In the genomic region with DNA sequence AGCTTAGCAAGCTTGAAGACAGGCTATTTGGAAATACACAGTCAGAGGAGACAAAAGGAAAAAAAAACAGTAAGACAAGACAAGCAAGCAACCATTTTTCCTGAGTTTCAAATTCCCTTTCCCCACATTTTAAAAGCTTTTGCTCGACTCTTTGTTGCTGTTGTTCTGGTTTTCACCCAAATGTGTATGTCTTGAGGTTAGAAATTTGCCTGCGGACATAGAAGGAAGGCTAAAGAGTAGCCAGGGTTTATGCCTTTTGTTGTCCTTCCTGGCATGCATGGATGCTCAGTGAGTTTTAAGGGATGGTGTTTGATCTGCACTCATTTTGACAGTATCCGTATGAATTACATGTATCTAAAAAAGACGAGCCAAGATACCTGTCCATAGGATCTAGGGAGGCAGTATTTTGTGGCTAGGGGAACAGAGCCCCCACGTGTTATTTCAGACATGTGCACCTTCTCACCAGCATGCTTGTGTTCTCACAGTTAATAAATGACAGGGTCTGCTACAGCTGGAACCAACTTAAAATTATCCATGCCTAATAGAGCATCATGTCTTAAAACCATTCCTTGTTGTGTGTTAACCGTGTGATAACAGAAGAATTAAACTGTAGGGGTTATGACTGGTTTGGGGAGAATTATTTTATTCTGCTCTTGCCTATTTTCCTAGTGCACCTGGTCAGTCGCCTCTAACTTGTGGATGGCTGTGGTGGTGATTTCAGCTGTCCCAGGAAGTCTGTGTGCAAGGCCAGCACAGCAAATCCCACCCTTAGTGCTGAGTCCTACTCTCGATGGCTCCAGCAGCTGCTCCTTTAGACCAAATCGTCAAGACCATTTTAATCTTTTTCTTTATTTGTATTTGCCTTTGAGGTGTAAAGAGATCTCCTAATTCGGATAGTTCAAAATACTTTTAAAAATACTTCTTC, we compare ENCODE assay signal across 22 cellular contexts. TPM values are rescaled to one million over a fixed set of nuclear protein-coding genes. Genes with fewer than 3 reads are reported as not detected.
"Had no signal": no experiment of that assay in that cellular context is flagged by ENCODE, and none has a peak within 500 bp of the region (broad histone marks: within the 10 kb centered on the region; RNA-seq: fewer than 3 reads in every experiment).

No MANE protein-coding gene starts in this region.

- H3K27ac ChIP-seq: ascending aorta, esophagus squamous epithelium, heart right ventricle, pancreas, tibial artery, WERI-Rb-1 had no signal

- H3K9me3 Mint-ChIP-seq: activated T-cell treated with anti-CD3 and anti-CD28 coated beads, Interleukin-2, amount 50 U/mL, for 72 hours had no signal

- DNase-seq: activated CD4-positive, alpha-beta T cell treated with anti-CD3 and anti-CD28 coated beads for 1 hour; activated CD8-positive, alpha-beta memory T cell treated with anti-CD3 and anti-CD28 coated beads for 24 hours; activated CD8-positive, alpha-beta memory T cell treated with anti-CD3 and anti-CD28 coated beads, Interleukin-2, amount 50 U/mL, for 48 hours; activated effector memory CD4-positive, alpha-beta T cell treated with anti-CD3 and anti-CD28 coated beads, Interleukin-2, amount 50 U/mL, for 16 hours; activated naive CD4-positive, alpha-beta T cell treated with anti-CD3 and anti-CD28 coated beads, Interleukin-2, amount 50 U/mL, for 16 hours; activated T-cell treated with anti-CD3 and anti-CD28 coated beads, Interleukin-2, amount 50 U/mL, for 72 hours; cerebellar nuclear complex; cortex of kidney; effector CD4-positive, alpha-beta T cell; esophagus squamous epithelium; heart right ventricle; left ventricle myocardium superior; naive thymus-derived CD4-positive, alpha-beta T cell; pancreas; stimulated activated CD4-positive, alpha-beta T cell treated with anti-CD3 and anti-CD28 coated beads, Interleukin-12 subunit alpha, Interleukin-12 subunit beta, amount 100 ng/mL, for 4 hours; stimulated activated CD4-positive, alpha-beta T cell treated with anti-CD3 and anti-CD28 coated beads, Interleukin-1b, Interleukin-23, amount 100 ng/mL, for 48 hours; stimulated activated CD8-positive, alpha-beta memory T cell treated with anti-CD3 and anti-CD28 coated beads, Interleukin-4, amount 100 ng/mL, for 48 hours; stimulated activated naive CD4-positive, alpha-beta T cell; tibial artery; WERI-Rb-1 had no signal

- H3K4me1 ChIP-seq: ascending aorta, esophagus squamous epithelium, pancreas had no signal

- H3K36me3 ChIP-seq: ascending aorta, esophagus squamous epithelium, heart right ventricle, pancreas, tibial artery, WERI-Rb-1 had no signal

- H3K4me3 ChIP-seq: ascending aorta, esophagus squamous epithelium, heart right ventricle, pancreas, tibial artery had no signal

- H3K4me1 Mint-ChIP-seq: naive thymus-derived CD4-positive, alpha-beta T cell had no signal

- H3K27ac Mint-ChIP-seq: activated T-cell treated with anti-CD3 and anti-CD28 coated beads, Interleukin-2, amount 50 U/mL, for 72 hours; naive thymus-derived CD4-positive, alpha-beta T cell had no signal

- H3K27me3 ChIP-seq: ascending aorta, pancreas, tibial artery had no signal

- H3K4me3 Mint-ChIP-seq: activated T-cell treated with anti-CD3 and anti-CD28 coated beads, Interleukin-2, amount 50 U/mL, for 72 hours; naive thymus-derived CD4-positive, alpha-beta T cell had no signal

- H3K36me3 Mint-ChIP-seq: naive thymus-derived CD4-positive, alpha-beta T cell had no signal

- FAIRE-seq: pancreas had no signal

- H3K9me3 ChIP-seq: ascending aorta, esophagus squamous epithelium, heart right ventricle, pancreas, tibial artery had no signal

- ATAC-seq: activated T-cell treated with anti-CD3 and anti-CD28 coated beads, Interleukin-2, amount 50 U/mL, for 72 hours; heart right ventricle; left ventricle myocardium superior; naive thymus-derived CD4-positive, alpha-beta T cell; pancreas had no signal

RNA-seq across cellular contexts. Expression of gene WIPF3, which starts 9.1 kb away (rescaled TPM):
- total RNA-seq: activated T-cell treated with anti-CD3 and anti-CD28 coated beads, Interleukin-2, amount 50 U/mL, for 72 hours; T-helper 2 cell treated with Interferon-gamma antibody and Interleukin-4, amounts not matched to agents 100 ng/mL and 5 ng/mL, for 36 hours had no signal
- polyA plus RNA-seq: naive thymus-derived CD4-positive, alpha-beta T cell had no signal
